In the genomic region with DNA sequence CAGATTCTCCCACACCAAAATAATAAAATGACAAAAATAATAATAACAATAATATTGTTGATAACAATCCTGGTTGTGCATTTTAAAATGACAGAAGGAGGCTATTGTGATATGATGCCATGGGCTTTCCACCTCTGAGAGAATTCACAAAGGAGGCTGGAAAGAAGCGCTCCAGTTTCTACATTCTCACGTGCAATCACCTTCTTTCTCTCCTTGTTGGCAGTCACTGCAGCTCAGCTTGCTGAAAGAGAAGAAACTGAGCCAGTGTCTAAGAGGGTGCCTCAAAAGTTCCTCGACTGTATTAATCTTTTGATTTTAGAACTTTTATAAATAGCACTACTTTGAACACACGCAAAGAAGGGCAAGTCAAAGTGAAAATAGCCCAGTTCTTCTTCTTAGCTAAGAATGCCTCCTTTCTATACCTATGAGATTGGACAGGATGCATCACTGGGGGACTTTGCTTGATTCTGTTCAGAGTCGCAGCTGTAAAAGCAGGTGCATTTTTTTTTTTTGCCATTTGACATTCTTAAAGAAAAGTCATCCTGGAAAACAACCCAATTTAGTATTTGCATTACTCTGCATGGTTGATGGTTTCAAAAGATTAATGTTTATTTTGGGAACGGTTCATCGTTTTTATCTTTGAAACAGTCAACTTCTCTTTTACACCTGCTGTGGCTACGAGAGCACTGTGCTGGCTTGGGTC, we compare ENCODE assay signal across 11 cellular contexts. TPM values are rescaled to one million over a fixed set of nuclear protein-coding genes. Genes with fewer than 3 reads are reported as not detected.
A peak's percentile ranks its signal among the peaks of the same experiment; 100 is the strongest.
DNase-seq lines count a peak whose midpoint lies in the region; ATAC-seq and TF ChIP-seq lines count a peak whose summit lies in the region.
"Had no signal": no experiment of that assay in that cellular context is flagged by ENCODE, and none has a peak within 500 bp of the region (broad histone marks: within the 10 kb centered on the region; RNA-seq: fewer than 3 reads in every experiment).

No MANE protein-coding gene starts in this region.

- no peak overlapping the region for H4K91ac ChIP-seq in neuronal stem cell (ENCODE audit: low read depth, low read length, poor library complexity)

- H2BK15ac ChIP-seq in neuronal stem cell (ENCODE audit: low read length), result no peak overlapping the region

- no peaks in the 10 kb centered on the region for H3K4me1 ChIP-seq in neuronal stem cell (ENCODE audit: control insufficient read depth in 2 of 2, insufficient read depth in 1 of 2, low read depth in 1 of 2, low read length in 2 of 2)

- peak; percentile 50 for DNase-seq in NCI-H146 treated with DMSO at 0.1 percent for 48 hours (lab: John Stamatoyannopoulos, UW; ENCODE audit: unreplicated experiment)
- DNase-seq in WERI-Rb-1, result no peak
- DNase-seq in neuronal stem cell (ENCODE audit: low spot score), result no peak
- DNase-seq in epidermal melanocyte (ENCODE audit: insufficient read length, low spot score), result no peak
- no peak for DNase-seq in middle frontal gyrus (ENCODE audit: extremely low spot score, low spot score)
- DNase-seq: activated CD4-positive, alpha-beta T cell treated with anti-CD3 and anti-CD28 coated beads, Interleukin-2, amount 50 U/mL, for 4 hours; NCI-H1092 treated with DMSO at 0.1 percent for 48 hours had no signal

- no peak overlapping the region for H3K14ac ChIP-seq in neuronal stem cell (ENCODE audit: low read length)

- TF ChIP-seq CTCF in WERI-Rb-1 (IDR thresholded peaks at IDR 0.05; ENCODE audit: low read depth, low read length), result no peak

- no peak overlapping the region for H3K4me2 ChIP-seq in neuronal stem cell (ENCODE audit: insufficient read depth, low read length, poor library complexity, severe bottlenecking)

- H3K4me3 ChIP-seq in WERI-Rb-1 (ENCODE audit: low read depth, low read length) (no peak overlapping the region), neuronal stem cell (ENCODE audit: low read length in 2 of 2) (no peak overlapping the region)

- H2BK5ac ChIP-seq in neuronal stem cell (ENCODE audit: low read length), result no peak overlapping the region

- H2AFZ ChIP-seq in neuronal stem cell (ENCODE audit: low read length), result no peak overlapping the region

- H3K36me3 ChIP-seq in WERI-Rb-1, result no peaks in the 10 kb centered on the region
- H3K36me3 ChIP-seq in neuronal stem cell (replicated peaks in 1 of 2; ENCODE audit: control insufficient read depth in 2 of 2, insufficient read depth in 2 of 2, low read length in 2 of 2), result no peaks in the 10 kb centered on the region

- no peak overlapping the region for H3K9ac ChIP-seq in neuronal stem cell (ENCODE audit: low read depth, low read length, poor library complexity)

- H4K8ac ChIP-seq in neuronal stem cell (ENCODE audit: low read depth, low read length), result no peak overlapping the region

- H2AK5ac ChIP-seq in neuronal stem cell (ENCODE audit: low read depth, low read length), result no peak overlapping the region

- no peaks in the 10 kb centered on the region for H3K79me1 ChIP-seq in neuronal stem cell (ENCODE audit: low read depth, low read length)

- H3K27ac ChIP-seq in WERI-Rb-1, result no peak overlapping the region
- no peak overlapping the region for H3K27ac ChIP-seq in neuronal stem cell (replicated peaks; ENCODE audit: low read length)
- H3K27ac ChIP-seq: epithelial cell of prostate had no signal

- ATAC-seq in GM18499 (IDR thresholded peaks at IDR 0.05; ENCODE audit: insufficient read depth, unreplicated experiment), result peak; percentile 78
- peak; percentile 93 for ATAC-seq in GM19463 (IDR thresholded peaks at IDR 0.05; ENCODE audit: unreplicated experiment)
- ATAC-seq in HG02981 (IDR thresholded peaks at IDR 0.05; ENCODE audit: unreplicated experiment), result peak; percentile 94

- no CpG with 5 or more reads among the region's 8 CpGs for WGBS in neuronal stem cell (ENCODE audit: extremely low coverage in 2 of 2, insufficient read length in 2 of 2, insufficient replicate concordance in 1 of 2), 2 donors

- peaks cover 74% of the 10 kb centered on the region for H3K27me3 ChIP-seq in WERI-Rb-1 (ENCODE audit: insufficient read depth, low read depth, severe bottlenecking)
- H3K27me3 ChIP-seq in neuronal stem cell (ENCODE audit: control insufficient read depth in 3 of 3, insufficient read depth in 3 of 3, low read depth in 1 of 3, low read length in 3 of 3), result no peaks in the 10 kb centered on the region

- H2BK12ac ChIP-seq in neuronal stem cell (ENCODE audit: low read length), result no peak overlapping the region

- peaks cover 2% of the 10 kb centered on the region for H3K9me3 ChIP-seq in WERI-Rb-1 (ENCODE audit: severe bottlenecking)
- H3K9me3 ChIP-seq in neuronal stem cell (replicated peaks in 1 of 2; ENCODE audit: control insufficient read depth in 2 of 2, insufficient read depth in 1 of 2, low read depth in 1 of 2, low read length in 2 of 2), result no peaks in the 10 kb centered on the region

- H2BK120ac ChIP-seq in neuronal stem cell (ENCODE audit: low read depth, low read length), result no peak overlapping the region

- H3K23ac ChIP-seq in neuronal stem cell (ENCODE audit: low read depth, low read length, poor library complexity), result no peak overlapping the region

- no peak overlapping the region for H3K4ac ChIP-seq in neuronal stem cell (ENCODE audit: low read length)

- H3K18ac ChIP-seq in neuronal stem cell (ENCODE audit: low read length), result no peak overlapping the region

RNA-seq across cellular contexts. Expression of a gene that starts 12.4 kb away (rescaled TPM):
- polyA plus RNA-seq in neuronal stem cell (2013, experiment 1 of 2), result 613 TPM
- 623 TPM for polyA plus RNA-seq in neuronal stem cell (2013, experiment 2 of 2)
